ENCODE assay signal across 13 cellular contexts in genomic region chr1:41695118-41695517, GRCh38.
DNase-seq lines count a peak whose midpoint lies in the region; ATAC-seq and TF ChIP-seq lines count a peak whose summit lies in the region.
"Had no signal": no experiment of that assay in that cellular context is flagged by ENCODE, and none has a peak within 500 bp of the region (broad histone marks: within the 10 kb centered on the region; RNA-seq: fewer than 3 reads in every experiment).

No MANE protein-coding gene starts in this region.

- no peaks in the 10 kb centered on the region for H3K27me3 ChIP-seq in MG63
- no peaks in the 10 kb centered on the region for H3K27me3 ChIP-seq in body of pancreas
- H3K27me3 ChIP-seq in WERI-Rb-1 (ENCODE audit: insufficient read depth, low read depth, severe bottlenecking): no peaks in the 10 kb centered on the region
- no peaks in the 10 kb centered on the region for H3K27me3 ChIP-seq in SJCRH30
- H3K27me3 ChIP-seq: cardiac muscle cell had no signal

- ATAC-seq in body of pancreas (peak; percentile 40), HG03442 (IDR thresholded peaks at IDR 0.05; ENCODE audit: unreplicated experiment) (no peak), GM19467 (IDR thresholded peaks at IDR 0.05; ENCODE audit: unreplicated experiment) (no peak)
- ATAC-seq: CD8-positive, alpha-beta T cell had no signal

- no peak for TF ChIP-seq CTCF in body of pancreas (IDR thresholded peaks at IDR 0.05)
- no peak for TF ChIP-seq CTCF in WERI-Rb-1 (IDR thresholded peaks at IDR 0.05; ENCODE audit: low read depth, low read length)

- H3K4me1 ChIP-seq in body of pancreas: no peaks in the 10 kb centered on the region
- peaks cover 20% of the 10 kb centered on the region for H3K4me1 ChIP-seq in SJCRH30

- 77 to 100% methylated on average over 2 of the region's 2 CpGs for WGBS in body of pancreas, 2 donors

- H3K36me3 ChIP-seq in MG63: no peaks in the 10 kb centered on the region
- H3K36me3 ChIP-seq in body of pancreas (replicated peaks in 1 of 2; ENCODE audit: insufficient read depth in 1 of 2, low read depth in 2 of 2): no peaks in the 10 kb centered on the region
- H3K36me3 ChIP-seq in WERI-Rb-1: no peaks in the 10 kb centered on the region
- H3K36me3 ChIP-seq in SJCRH30: no peaks in the 10 kb centered on the region
- H3K36me3 ChIP-seq: cardiac muscle cell had no signal

- H3K9me3 ChIP-seq in MG63 (no peaks in the 10 kb centered on the region), body of pancreas (no peaks in the 10 kb centered on the region), WERI-Rb-1 (ENCODE audit: severe bottlenecking) (no peaks in the 10 kb centered on the region), SJCRH30 (replicated peaks) (no peaks in the 10 kb centered on the region)

- TF ChIP-seq POLR2A in body of pancreas (IDR thresholded peaks at IDR 0.05): no peak

- H3K4me3 ChIP-seq in MG63 (no peak overlapping the region), body of pancreas (no peak overlapping the region), WERI-Rb-1 (ENCODE audit: low read depth, low read length) (no peak overlapping the region), SJCRH30 (no peak overlapping the region)
- H3K4me3 ChIP-seq: cardiac muscle cell had no signal

- intact Hi-C loops in body of pancreas (cut with DNase I): no loop called here

- DNase-seq in COR-L47 (lab: John Stamatoyannopoulos, UW) (peak; percentile 17), MG63 (peak; percentile 15), body of pancreas (peak; percentile 19 to 67 (median 52)), medulla oblongata (ENCODE audit: extremely low spot score) (peak; percentile 78), WERI-Rb-1 (no peak), SJCRH30 (no peak)
- DNase-seq: activated CD4-positive, CD25-positive, alpha-beta regulatory T cell; CD8-positive, alpha-beta T cell; kidney glomerular epithelial cell; NCI-H1694 treated with DMSO at 0.1 percent for 48 hours had no signal

- H3K27ac ChIP-seq in body of pancreas (no peak overlapping the region), WERI-Rb-1 (no peak overlapping the region), SJCRH30 (no peak overlapping the region)
- H3K27ac ChIP-seq: cardiac muscle cell had no signal

Comparison
In these comparisons a context has a peak if more than half of its experiments do, and no peak if none do; other contexts are left out.
1. DNase-seq: peak in COR-L47 (single experiment), MG63 (single experiment), body of pancreas (4 of 4) and medulla oblongata (single experiment); none in WERI-Rb-1 (single experiment) and SJCRH30 (0 of 2).